In the genomic region with DNA sequence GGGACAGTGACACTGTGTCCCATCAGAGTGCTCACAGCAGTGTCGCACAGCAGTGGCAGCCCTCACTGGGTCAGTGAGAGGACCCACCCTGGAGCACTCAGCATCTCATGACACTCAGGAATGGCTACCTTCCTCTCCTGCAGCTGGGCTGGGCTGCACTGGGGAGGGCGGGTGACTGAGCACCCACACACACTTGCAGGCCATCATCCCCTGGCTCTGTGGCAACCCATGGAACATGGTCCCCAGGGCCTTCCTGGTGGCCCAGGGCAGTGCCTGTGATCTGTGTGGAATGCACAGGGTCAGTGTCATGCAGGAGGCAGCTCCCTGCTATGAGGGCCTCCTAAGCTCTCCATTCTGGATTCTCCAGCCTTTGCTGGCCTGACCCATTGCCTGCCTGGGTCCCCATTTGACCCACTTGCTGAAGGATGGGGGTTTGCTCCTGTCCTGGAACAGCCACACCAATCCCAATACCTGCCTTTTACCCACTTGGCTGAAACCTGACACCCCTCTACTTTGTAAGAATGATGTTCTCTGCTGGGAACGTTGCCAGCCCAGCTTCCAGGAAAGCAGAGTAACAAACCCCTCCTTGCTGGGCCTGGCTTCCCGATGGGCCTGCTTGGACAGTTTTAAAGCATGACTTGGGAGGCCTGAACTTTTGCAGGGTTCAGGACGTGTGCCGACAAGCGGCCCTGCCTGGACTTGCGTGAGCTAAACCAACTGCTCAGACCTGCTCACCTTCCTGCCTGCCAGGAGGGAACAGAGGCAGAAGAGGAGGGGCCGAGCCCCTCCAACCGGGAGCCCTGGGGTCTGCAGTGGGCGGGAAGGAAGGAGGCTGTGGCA, we compare ENCODE assay signal across 1 cellular context.
TF ChIP-seq lines count a peak whose summit lies in the region.

No MANE protein-coding gene starts in this region.

TF ChIP-seq in HepG2, 621 proteins besides CTCF, POLR2A, EP300 and RAD21 (continued from another document and continues in another):
- TF ChIP-seq, protein P1, sequence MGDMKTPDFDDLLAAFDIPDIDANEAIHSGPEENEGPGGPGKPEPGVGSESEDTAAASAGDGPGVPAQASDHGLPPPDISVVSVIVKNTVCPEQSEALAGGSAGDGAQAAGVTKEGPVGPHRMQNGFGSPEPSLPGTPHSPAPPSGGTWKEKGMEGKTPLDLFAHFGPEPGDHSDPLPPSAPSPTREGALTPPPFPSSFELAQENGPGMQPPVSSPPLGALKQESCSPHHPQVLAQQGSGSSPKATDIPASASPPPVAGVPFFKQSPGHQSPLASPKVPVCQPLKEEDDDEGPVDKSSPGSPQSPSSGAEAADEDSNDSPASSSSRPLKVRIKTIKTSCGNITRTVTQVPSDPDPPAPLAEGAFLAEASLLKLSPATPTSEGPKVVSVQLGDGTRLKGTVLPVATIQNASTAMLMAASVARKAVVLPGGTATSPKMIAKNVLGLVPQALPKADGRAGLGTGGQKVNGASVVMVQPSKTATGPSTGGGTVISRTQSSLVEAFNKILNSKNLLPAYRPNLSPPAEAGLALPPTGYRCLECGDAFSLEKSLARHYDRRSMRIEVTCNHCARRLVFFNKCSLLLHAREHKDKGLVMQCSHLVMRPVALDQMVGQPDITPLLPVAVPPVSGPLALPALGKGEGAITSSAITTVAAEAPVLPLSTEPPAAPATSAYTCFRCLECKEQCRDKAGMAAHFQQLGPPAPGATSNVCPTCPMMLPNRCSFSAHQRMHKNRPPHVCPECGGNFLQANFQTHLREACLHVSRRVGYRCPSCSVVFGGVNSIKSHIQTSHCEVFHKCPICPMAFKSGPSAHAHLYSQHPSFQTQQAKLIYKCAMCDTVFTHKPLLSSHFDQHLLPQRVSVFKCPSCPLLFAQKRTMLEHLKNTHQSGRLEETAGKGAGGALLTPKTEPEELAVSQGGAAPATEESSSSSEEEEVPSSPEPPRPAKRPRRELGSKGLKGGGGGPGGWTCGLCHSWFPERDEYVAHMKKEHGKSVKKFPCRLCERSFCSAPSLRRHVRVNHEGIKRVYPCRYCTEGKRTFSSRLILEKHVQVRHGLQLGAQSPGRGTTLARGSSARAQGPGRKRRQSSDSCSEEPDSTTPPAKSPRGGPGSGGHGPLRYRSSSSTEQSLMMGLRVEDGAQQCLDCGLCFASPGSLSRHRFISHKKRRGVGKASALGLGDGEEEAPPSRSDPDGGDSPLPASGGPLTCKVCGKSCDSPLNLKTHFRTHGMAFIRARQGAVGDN (CRISPR knock-in tag; IDR thresholded peaks at IDR 0.05), result peak; percentile 58
- TF ChIP-seq ELF1 (CRISPR knock-in tag; IDR thresholded peaks at IDR 0.05) (peak; percentile 34; the same call in 1 of the 2 replicates), YY1 (IDR thresholded peaks at IDR 0.05; ENCODE audit: insufficient read depth, insufficient replicate concordance, low read depth, low read length) (no peak), RFX3 (CRISPR knock-in tag; IDR thresholded peaks at IDR 0.05) (no peak), ZBTB7B (CRISPR knock-in tag; IDR thresholded peaks at IDR 0.05) (no peak), IRF2 (CRISPR knock-in tag; IDR thresholded peaks at IDR 0.05) (peak; percentile 55; the same call in 1 of the 2 replicates), CC2D1A (CRISPR knock-in tag; IDR thresholded peaks at IDR 0.05) (0 out of 2 replicates have a peak, but pooled peaks have one; percentile 62), CENPT (CRISPR knock-in tag; IDR thresholded peaks at IDR 0.05; ENCODE audit: low read depth) (0 out of 2 replicates have a peak, but pooled peaks have one; percentile 15), AGO1 (IDR thresholded peaks at IDR 0.05; ENCODE audit: low read depth, low read length, poor library complexity, severe bottlenecking) (no peak), ZBTB1 (CRISPR knock-in tag; IDR thresholded peaks at IDR 0.05; ENCODE audit: borderline replicate concordance) (no peak), KDM4B (CRISPR knock-in tag; IDR thresholded peaks at IDR 0.05) (peak; percentile 70; the same call in 1 of the 2 replicates), SKI (IDR thresholded peaks at IDR 0.05; ENCODE audit: partially characterized antibody) (no peak), ZNF24 (IDR thresholded peaks at IDR 0.05) (no peak), ZNF263 (CRISPR knock-in tag; IDR thresholded peaks at IDR 0.05) (peak; percentile 84), FOXA3 (CRISPR knock-in tag; IDR thresholded peaks at IDR 0.05) (peak; percentile 56), SPEN (CRISPR knock-in tag; IDR thresholded peaks at IDR 0.05; ENCODE audit: low read depth) (no peak), SOX13 (IDR thresholded peaks at IDR 0.05) (no peak), SOX13 (CRISPR knock-in tag; conservative IDR thresholded peaks at IDR 0.05 in 1 of 2, IDR thresholded peaks at IDR 0.05 in 1 of 2) (peak in 1 of 2 experiments; percentile 63; a peak in 2 of 4 replicates), ZNF891 (CRISPR knock-in tag; IDR thresholded peaks at IDR 0.05) (peak; percentile 16; the same call in 1 of the 2 replicates), SAP130 (CRISPR knock-in tag; IDR thresholded peaks at IDR 0.05; ENCODE audit: low read depth) (peak; percentile 56), ZNF235 (CRISPR knock-in tag; IDR thresholded peaks at IDR 0.05; ENCODE audit: borderline replicate concordance) (0 out of 2 replicates have a peak, but pooled peaks have one; percentile 79), ZNF12 (CRISPR knock-in tag; IDR thresholded peaks at IDR 0.05) (0 out of 2 replicates have a peak, but pooled peaks have one; percentile 7), ZNF83 (CRISPR knock-in tag; IDR thresholded peaks at IDR 0.05; ENCODE audit: borderline replicate concordance) (no peak), MEIS2 (CRISPR knock-in tag; IDR thresholded peaks at IDR 0.05) (no peak), ZNF317 (CRISPR knock-in tag; IDR thresholded peaks at IDR 0.05) (peak; percentile 48; the same call in 1 of the 2 replicates), ZSCAN20 (CRISPR knock-in tag; IDR thresholded peaks at IDR 0.05; ENCODE audit: borderline replicate concordance) (no peak), KMT2A (CRISPR knock-in tag; IDR thresholded peaks at IDR 0.05) (no peak), ARHGAP35 (CRISPR knock-in tag; IDR thresholded peaks at IDR 0.05; ENCODE audit: borderline replicate concordance) (no peak), SOX6 (IDR thresholded peaks at IDR 0.05) (no peak), SOX6 (CRISPR knock-in tag; IDR thresholded peaks at IDR 0.05) (peak; percentile 32; the same call in 1 of the 2 replicates), ZSCAN21 (CRISPR knock-in tag; IDR thresholded peaks at IDR 0.05; ENCODE audit: borderline replicate concordance) (peak; percentile 47; the same call in 1 of the 2 replicates), ZNF264 (CRISPR knock-in tag; IDR thresholded peaks at IDR 0.05) (no peak), RCOR2 (CRISPR knock-in tag; IDR thresholded peaks at IDR 0.05) (peak; percentile 56), FOXK1 (CRISPR knock-in tag; IDR thresholded peaks at IDR 0.05; ENCODE audit: borderline replicate concordance, low read depth) (0 out of 2 replicates have a peak, but pooled peaks have one; percentile 41), JUND (CRISPR knock-in tag; IDR thresholded peaks at IDR 0.05) (no peak), ZNF274 (CRISPR knock-in tag; IDR thresholded peaks at IDR 0.05) (no peak; the same call in 1 of the 2 replicates), ZNF354B (CRISPR knock-in tag; IDR thresholded peaks at IDR 0.05) (no peak)
- TF ChIP-seq, protein P2, sequence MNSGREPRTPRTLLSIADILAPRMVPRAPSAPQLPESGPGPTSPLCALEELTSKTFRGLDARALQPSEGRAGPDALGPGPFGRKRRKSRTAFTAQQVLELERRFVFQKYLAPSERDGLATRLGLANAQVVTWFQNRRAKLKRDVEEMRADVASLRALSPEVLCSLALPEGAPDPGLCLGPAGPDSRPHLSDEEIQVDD (CRISPR knock-in tag; IDR thresholded peaks at IDR 0.05; ENCODE audit: borderline replicate concordance), result no peak
- TF ChIP-seq, protein P3, sequence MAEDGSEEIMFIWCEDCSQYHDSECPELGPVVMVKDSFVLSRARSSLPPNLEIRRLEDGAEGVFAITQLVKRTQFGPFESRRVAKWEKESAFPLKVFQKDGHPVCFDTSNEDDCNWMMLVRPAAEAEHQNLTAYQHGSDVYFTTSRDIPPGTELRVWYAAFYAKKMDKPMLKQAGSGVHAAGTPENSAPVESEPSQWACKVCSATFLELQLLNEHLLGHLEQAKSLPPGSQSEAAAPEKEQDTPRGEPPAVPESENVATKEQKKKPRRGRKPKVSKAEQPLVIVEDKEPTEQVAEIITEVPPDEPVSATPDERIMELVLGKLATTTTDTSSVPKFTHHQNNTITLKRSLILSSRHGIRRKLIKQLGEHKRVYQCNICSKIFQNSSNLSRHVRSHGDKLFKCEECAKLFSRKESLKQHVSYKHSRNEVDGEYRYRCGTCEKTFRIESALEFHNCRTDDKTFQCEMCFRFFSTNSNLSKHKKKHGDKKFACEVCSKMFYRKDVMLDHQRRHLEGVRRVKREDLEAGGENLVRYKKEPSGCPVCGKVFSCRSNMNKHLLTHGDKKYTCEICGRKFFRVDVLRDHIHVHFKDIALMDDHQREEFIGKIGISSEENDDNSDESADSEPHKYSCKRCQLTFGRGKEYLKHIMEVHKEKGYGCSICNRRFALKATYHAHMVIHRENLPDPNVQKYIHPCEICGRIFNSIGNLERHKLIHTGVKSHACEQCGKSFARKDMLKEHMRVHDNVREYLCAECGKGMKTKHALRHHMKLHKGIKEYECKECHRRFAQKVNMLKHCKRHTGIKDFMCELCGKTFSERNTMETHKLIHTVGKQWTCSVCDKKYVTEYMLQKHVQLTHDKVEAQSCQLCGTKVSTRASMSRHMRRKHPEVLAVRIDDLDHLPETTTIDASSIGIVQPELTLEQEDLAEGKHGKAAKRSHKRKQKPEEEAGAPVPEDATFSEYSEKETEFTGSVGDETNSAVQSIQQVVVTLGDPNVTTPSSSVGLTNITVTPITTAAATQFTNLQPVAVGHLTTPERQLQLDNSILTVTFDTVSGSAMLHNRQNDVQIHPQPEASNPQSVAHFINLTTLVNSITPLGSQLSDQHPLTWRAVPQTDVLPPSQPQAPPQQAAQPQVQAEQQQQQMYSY (CRISPR knock-in tag; IDR thresholded peaks at IDR 0.05), result no peak
- TF ChIP-seq, protein P4, sequence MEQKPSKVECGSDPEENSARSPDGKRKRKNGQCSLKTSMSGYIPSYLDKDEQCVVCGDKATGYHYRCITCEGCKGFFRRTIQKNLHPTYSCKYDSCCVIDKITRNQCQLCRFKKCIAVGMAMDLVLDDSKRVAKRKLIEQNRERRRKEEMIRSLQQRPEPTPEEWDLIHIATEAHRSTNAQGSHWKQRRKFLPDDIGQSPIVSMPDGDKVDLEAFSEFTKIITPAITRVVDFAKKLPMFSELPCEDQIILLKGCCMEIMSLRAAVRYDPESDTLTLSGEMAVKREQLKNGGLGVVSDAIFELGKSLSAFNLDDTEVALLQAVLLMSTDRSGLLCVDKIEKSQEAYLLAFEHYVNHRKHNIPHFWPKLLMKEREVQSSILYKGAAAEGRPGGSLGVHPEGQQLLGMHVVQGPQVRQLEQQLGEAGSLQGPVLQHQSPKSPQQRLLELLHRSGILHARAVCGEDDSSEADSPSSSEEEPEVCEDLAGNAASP (CRISPR knock-in tag; IDR thresholded peaks at IDR 0.05; ENCODE audit: borderline replicate concordance), result peak; percentile 68; the same call in 1 of the 2 replicates
- TF ChIP-seq, protein P5, sequence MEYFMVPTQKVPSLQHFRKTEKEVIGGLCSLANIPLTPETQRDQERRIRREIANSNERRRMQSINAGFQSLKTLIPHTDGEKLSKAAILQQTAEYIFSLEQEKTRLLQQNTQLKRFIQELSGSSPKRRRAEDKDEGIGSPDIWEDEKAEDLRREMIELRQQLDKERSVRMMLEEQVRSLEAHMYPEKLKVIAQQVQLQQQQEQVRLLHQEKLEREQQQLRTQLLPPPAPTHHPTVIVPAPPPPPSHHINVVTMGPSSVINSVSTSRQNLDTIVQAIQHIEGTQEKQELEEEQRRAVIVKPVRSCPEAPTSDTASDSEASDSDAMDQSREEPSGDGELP (IDR thresholded peaks at IDR 0.05; ENCODE audit: borderline replicate concordance, low read depth), result 0 out of 2 replicates have a peak, but pooled peaks have one; percentile 3
- TF ChIP-seq, protein P6, sequence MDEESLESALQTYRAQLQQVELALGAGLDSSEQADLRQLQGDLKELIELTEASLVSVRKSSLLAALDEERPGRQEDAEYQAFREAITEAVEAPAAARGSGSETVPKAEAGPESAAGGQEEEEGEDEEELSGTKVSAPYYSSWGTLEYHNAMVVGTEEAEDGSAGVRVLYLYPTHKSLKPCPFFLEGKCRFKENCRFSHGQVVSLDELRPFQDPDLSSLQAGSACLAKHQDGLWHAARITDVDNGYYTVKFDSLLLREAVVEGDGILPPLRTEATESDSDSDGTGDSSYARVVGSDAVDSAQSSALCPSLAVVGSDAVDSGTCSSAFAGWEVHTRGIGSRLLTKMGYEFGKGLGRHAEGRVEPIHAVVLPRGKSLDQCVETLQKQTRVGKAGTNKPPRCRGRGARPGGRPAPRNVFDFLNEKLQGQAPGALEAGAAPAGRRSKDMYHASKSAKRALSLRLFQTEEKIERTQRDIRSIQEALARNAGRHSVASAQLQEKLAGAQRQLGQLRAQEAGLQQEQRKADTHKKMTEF (CRISPR knock-in tag; IDR thresholded peaks at IDR 0.05), result peak; percentile 58; the same call in 1 of the 2 replicates
- TF ChIP-seq, protein P7, sequence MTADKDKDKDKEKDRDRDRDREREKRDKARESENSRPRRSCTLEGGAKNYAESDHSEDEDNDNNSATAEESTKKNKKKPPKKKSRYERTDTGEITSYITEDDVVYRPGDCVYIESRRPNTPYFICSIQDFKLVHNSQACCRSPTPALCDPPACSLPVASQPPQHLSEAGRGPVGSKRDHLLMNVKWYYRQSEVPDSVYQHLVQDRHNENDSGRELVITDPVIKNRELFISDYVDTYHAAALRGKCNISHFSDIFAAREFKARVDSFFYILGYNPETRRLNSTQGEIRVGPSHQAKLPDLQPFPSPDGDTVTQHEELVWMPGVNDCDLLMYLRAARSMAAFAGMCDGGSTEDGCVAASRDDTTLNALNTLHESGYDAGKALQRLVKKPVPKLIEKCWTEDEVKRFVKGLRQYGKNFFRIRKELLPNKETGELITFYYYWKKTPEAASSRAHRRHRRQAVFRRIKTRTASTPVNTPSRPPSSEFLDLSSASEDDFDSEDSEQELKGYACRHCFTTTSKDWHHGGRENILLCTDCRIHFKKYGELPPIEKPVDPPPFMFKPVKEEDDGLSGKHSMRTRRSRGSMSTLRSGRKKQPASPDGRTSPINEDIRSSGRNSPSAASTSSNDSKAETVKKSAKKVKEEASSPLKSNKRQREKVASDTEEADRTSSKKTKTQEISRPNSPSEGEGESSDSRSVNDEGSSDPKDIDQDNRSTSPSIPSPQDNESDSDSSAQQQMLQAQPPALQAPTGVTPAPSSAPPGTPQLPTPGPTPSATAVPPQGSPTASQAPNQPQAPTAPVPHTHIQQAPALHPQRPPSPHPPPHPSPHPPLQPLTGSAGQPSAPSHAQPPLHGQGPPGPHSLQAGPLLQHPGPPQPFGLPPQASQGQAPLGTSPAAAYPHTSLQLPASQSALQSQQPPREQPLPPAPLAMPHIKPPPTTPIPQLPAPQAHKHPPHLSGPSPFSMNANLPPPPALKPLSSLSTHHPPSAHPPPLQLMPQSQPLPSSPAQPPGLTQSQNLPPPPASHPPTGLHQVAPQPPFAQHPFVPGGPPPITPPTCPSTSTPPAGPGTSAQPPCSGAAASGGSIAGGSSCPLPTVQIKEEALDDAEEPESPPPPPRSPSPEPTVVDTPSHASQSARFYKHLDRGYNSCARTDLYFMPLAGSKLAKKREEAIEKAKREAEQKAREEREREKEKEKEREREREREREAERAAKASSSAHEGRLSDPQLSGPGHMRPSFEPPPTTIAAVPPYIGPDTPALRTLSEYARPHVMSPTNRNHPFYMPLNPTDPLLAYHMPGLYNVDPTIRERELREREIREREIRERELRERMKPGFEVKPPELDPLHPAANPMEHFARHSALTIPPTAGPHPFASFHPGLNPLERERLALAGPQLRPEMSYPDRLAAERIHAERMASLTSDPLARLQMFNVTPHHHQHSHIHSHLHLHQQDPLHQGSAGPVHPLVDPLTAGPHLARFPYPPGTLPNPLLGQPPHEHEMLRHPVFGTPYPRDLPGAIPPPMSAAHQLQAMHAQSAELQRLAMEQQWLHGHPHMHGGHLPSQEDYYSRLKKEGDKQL (CRISPR knock-in tag; IDR thresholded peaks at IDR 0.05; ENCODE audit: low read depth), result 0 out of 2 replicates have a peak, but pooled peaks have one; percentile 14
